ENCODE assay signal across 8 cellular contexts in genomic region chr19:11964858-11965645, GRCh38. TPM values are rescaled to one million over a fixed set of nuclear protein-coding genes. Genes with fewer than 3 reads are reported as not detected.
DNase-seq lines count a peak whose midpoint lies in the region; ATAC-seq and TF ChIP-seq lines count a peak whose summit lies in the region.

Gene ZNF763, plus strand, starts transcription at chr19:11965040. Its CDS starts 169 bp downstream, at chr19:11965209.

- H3K27ac ChIP-seq in WERI-Rb-1: peak within 1 kb of the TSS; percentile 65
- H3K27ac ChIP-seq in mammary epithelial cell (ENCODE audit: insufficient read depth, low read depth, low read length): no peak within 1 kb of the TSS

- dilution Hi-C loops in mammary epithelial cell (cut with HindIII; ENCODE audit: low sequenced_read_pairs): no loop called here

- H3K36me3 ChIP-seq in WERI-Rb-1: no peaks in the 10 kb centered on the region
- H3K36me3 ChIP-seq in mammary epithelial cell (ENCODE audit: insufficient read depth, low read length): no peaks in the 10 kb centered on the region
- H3K36me3 ChIP-seq in skeletal muscle satellite cell (ENCODE audit: insufficient read depth, low read length): no peaks in the 10 kb centered on the region

- peak; percentile 93 for ATAC-seq in HG02798 (IDR thresholded peaks at IDR 0.05; ENCODE audit: poor library complexity, unreplicated experiment)

- peak within 1 kb of the TSS; percentile 81 for H2AFZ ChIP-seq in mammary epithelial cell (ENCODE audit: low read depth, low read length)

- CTCF ChIA-PET in mammary epithelial cell (lab: Charles Lee; ENCODE audit: low non-redundant PET): interaction anchor here (0.6 kb wide), 1 partner anchor 24 kb away, joined by 3 read pairs; no protein-coding TSS in a partner anchor

- intact Hi-C loops in mammary epithelial cell (cut with micrococcal nuclease): loop anchor here (1.0 to 2.0 kb wide), 3 partner anchors 23 to 176 kb away; partner anchors contain the start of gene ZNF700

- peak; percentile 84 for DNase-seq in GM12864 (ENCODE audit: low read depth)
- DNase-seq in NCI-H2029 (lab: John Stamatoyannopoulos, UW): peak; percentile 79
- peak; percentile 97 for DNase-seq in WERI-Rb-1
- DNase-seq in mammary epithelial cell: peak; percentile 70
- DNase-seq in iPS-NIHi11 (ENCODE audit: low spot score): peak; percentile 95
- no peak for DNase-seq in NCI-H1436 (lab: John Stamatoyannopoulos, UW)

- H3K4me3 ChIP-seq in GM12864 (ENCODE audit: low read depth, low read length) (peak within 1 kb of the TSS; percentile 77), WERI-Rb-1 (ENCODE audit: low read depth, low read length) (peak within 1 kb of the TSS; percentile 93), mammary epithelial cell (replicated peaks in 1 of 3; ENCODE audit: insufficient read depth in 1 of 3, low read depth in 2 of 3, low read length in 3 of 3) (peak within 1 kb of the TSS; percentile 39 to 63 (median 46)), skeletal muscle satellite cell (ENCODE audit: low read length) (peak within 1 kb of the TSS; percentile 78)

- no peaks in the 10 kb centered on the region for H4K20me1 ChIP-seq in mammary epithelial cell (ENCODE audit: insufficient read depth, low read length)

- H3K9me3 ChIP-seq in WERI-Rb-1 (ENCODE audit: severe bottlenecking) (no peaks in the 10 kb centered on the region), mammary epithelial cell (replicated peaks; ENCODE audit: insufficient read depth, low read length) (peaks cover 13% of the 10 kb centered on the region), skeletal muscle satellite cell (replicated peaks; ENCODE audit: low read length) (no peaks in the 10 kb centered on the region)

- no peaks in the 10 kb centered on the region for H3K4me1 ChIP-seq in mammary epithelial cell (ENCODE audit: insufficient read depth, low read length)
- H3K4me1 ChIP-seq in skeletal muscle satellite cell (ENCODE audit: control insufficient read depth, insufficient read depth, low read length): peaks cover 7% of the 10 kb centered on the region

- in situ Hi-C loops in mammary epithelial cell (cut with MboI; ENCODE audit: low sequenced_read_pairs in 2 of 2): loop anchor here in 1 of 2 donors (25.0 kb wide), 1 partner anchor 172 kb away; the partner anchor contains the start of gene ZNF20

- H3K27me3 ChIP-seq in WERI-Rb-1 (ENCODE audit: insufficient read depth, low read depth, severe bottlenecking): no peaks in the 10 kb centered on the region
- no peaks in the 10 kb centered on the region for H3K27me3 ChIP-seq in mammary epithelial cell (ENCODE audit: insufficient read depth, low read length)
- no peaks in the 10 kb centered on the region for H3K27me3 ChIP-seq in skeletal muscle satellite cell (ENCODE audit: control insufficient read depth, insufficient read depth, low read length)

- WGBS in mammary epithelial cell (ENCODE audit: low coverage, missing lambda C conversion rate): 15% methylated on average over 5 of the region's 47 CpGs

- no TSS peak for BruUV-seq in mammary epithelial cell (replicated peaks; lab: Mats Ljungman, UMichigan)

- peak within 1 kb of the TSS; percentile 70 for H3K4me2 ChIP-seq in mammary epithelial cell (ENCODE audit: insufficient read depth, low read depth, low read length)
- peak within 1 kb of the TSS; percentile 83 for H3K4me2 ChIP-seq in skeletal muscle satellite cell (ENCODE audit: low read length)

- no peaks in the 10 kb centered on the region for H3K79me2 ChIP-seq in mammary epithelial cell (ENCODE audit: insufficient read depth, low read length)

- TF ChIP-seq CTCF in GM12864 (IDR thresholded peaks at IDR 0.05; ENCODE audit: low read depth, low read length, missing control alignments): no peak
- no peak for TF ChIP-seq CTCF in WERI-Rb-1 (IDR thresholded peaks at IDR 0.05; ENCODE audit: low read depth, low read length)
- TF ChIP-seq CTCF in mammary epithelial cell (conservative IDR thresholded peaks at IDR 0.05 in 1 of 2, IDR thresholded peaks at IDR 0.05 in 1 of 2; ENCODE audit: extremely low read depth in 1 of 2, insufficient read depth in 1 of 2, low read depth in 1 of 2, low read length in 2 of 2): no peak

- no peak within 1 kb of the TSS for H3K9ac ChIP-seq in mammary epithelial cell (ENCODE audit: insufficient read depth, low read length)
- H3K9ac ChIP-seq in skeletal muscle satellite cell (ENCODE audit: low read depth, low read length): peak within 1 kb of the TSS; percentile 87

RNA-seq across cellular contexts. Expression of gene ZNF763, which starts in this region (rescaled TPM):
- total RNA-seq in mammary epithelial cell: 1 to 10 TPM; 1.6 to 2.0 TPM
- polyA plus RNA-seq in mammary epithelial cell: 0.57 TPM
- polyA minus RNA-seq in mammary epithelial cell: not detected
- total RNA-seq in skeletal muscle satellite cell (2012; rRNA removed): 0.66 and 1.8 TPM in 2 replicates
